Comparison of ENCODE assay signal across 12 cellular contexts in genomic region chr11:46293616-46294015, GRCh38. TPM values are rescaled to one million over a fixed set of nuclear protein-coding genes. Genes with fewer than 3 reads are reported as not detected.
DNase-seq lines count a peak whose midpoint lies in the region; ATAC-seq, FAIRE-seq and TF ChIP-seq lines count a peak whose summit lies in the region.
"Had no signal": no experiment of that assay in that cellular context is flagged by ENCODE, and none has a peak within 500 bp of the region (broad histone marks: within the 10 kb centered on the region; RNA-seq: fewer than 3 reads in every experiment).

No MANE protein-coding gene starts in this region.

- CTCF ChIA-PET in H1 (lab: Charles Lee; ENCODE audit: partially characterized antibody): interaction anchor here (1.5 to 7.7 kb wide), 4 partner anchors 15 to 59 kb away, joined by 4 to 105 read pairs (median 62); partner anchors contain the start of gene CREB3L1
- CTCF ChIA-PET in T-cell (lab: Charles Lee): no interaction called here

- no peaks in the 10 kb centered on the region for H3K9me3 ChIP-seq in NT2/D1 (ENCODE audit: insufficient read depth, low read length)
- H3K9me3 ChIP-seq in H1 (ENCODE audit: insufficient read depth in 2 of 2, low read depth in 1 of 2, low read length in 1 of 2): no peaks in the 10 kb centered on the region
- H3K9me3 ChIP-seq: neutrophil, upper lobe of right lung had no signal

- no peak for FAIRE-seq in H1 (lab: Jason Lieb, UNC)

- H3K27me3 ChIP-seq in NT2/D1 (ENCODE audit: insufficient read depth, insufficient read length) (no peaks in the 10 kb centered on the region), H1 (replicated peaks in 1 of 4; ENCODE audit: control insufficient read depth in 3 of 4, extremely low read depth in 1 of 4, insufficient read depth in 3 of 4, low read length in 3 of 4) (no peaks in the 10 kb centered on the region)

- H3K36me3 Mint-ChIP-seq in T-cell: no peaks in the 10 kb centered on the region

- H2BK5ac ChIP-seq in H1 (ENCODE audit: low read depth, low read length): peak overlapping the region; percentile 84

- no peak for ATAC-seq in HG03469 (IDR thresholded peaks at IDR 0.05; ENCODE audit: unreplicated experiment)
- no peak for ATAC-seq in HG02840 (IDR thresholded peaks at IDR 0.05; ENCODE audit: low FRiP score, unreplicated experiment)
- no peak for ATAC-seq in T-cell (replicated peaks in 1 of 4)
- ATAC-seq: upper lobe of right lung had no signal

- no peak overlapping the region for H2AFZ ChIP-seq in H1 (ENCODE audit: low read length)

- H3K56ac ChIP-seq in H1 (replicated peaks; ENCODE audit: insufficient read length, low read depth, low read length): no peak overlapping the region

- H3K4me1 ChIP-seq in NT2/D1 (ENCODE audit: insufficient read depth, insufficient read length) (peaks cover 45% of the 10 kb centered on the region), H1 (replicated peaks in 1 of 4; ENCODE audit: control insufficient read depth in 3 of 4, insufficient read depth in 4 of 4, low read length in 3 of 4) (peaks cover 28 to 58% (median 43%) of the 10 kb centered on the region in 4 experiments)

- H2BK12ac ChIP-seq in H1 (ENCODE audit: low read depth, low read length): peak overlapping the region; percentile 95

- H3K9ac ChIP-seq in NT2/D1 (ENCODE audit: insufficient read length, low read depth): peak overlapping the region; percentile 93
- 0 out of 7 replicates have a peak overlapping the region, but pooled peaks of 1 of the 4 experiments have one; percentile 4 for H3K9ac ChIP-seq in H1 (replicated peaks in 1 of 4; ENCODE audit: extremely low read depth in 1 of 4, low read depth in 3 of 4, low read length in 3 of 4)

- WGBS in H1 (ENCODE audit: extremely low coverage in 1 of 2, insufficient coverage in 1 of 2, insufficient read length in 1 of 2, insufficient replicate concordance in 2 of 2, low coverage in 1 of 2, low lambda C conversion rate in 2 of 2, missing lambda C conversion rate in 1 of 2), 2 experiments: 94% methylated on average over 8 of the region's 8 CpGs; no CpG with 5 or more reads in 1 of the 2 experiments

- TF ChIP-seq RAD21 in H1 (IDR thresholded peaks at IDR 0.05 in 1 of 2, conservative IDR thresholded peaks at IDR 0.05 in 1 of 2; ENCODE audit: low read depth in 2 of 2, low read length in 2 of 2): no peak

- H3K27ac ChIP-seq in H1 (ENCODE audit: low read depth, low read length): 0 out of 2 replicates have a peak overlapping the region, but pooled peaks have one; percentile 79
- H3K27ac ChIP-seq: neutrophil, upper lobe of right lung had no signal

- no peak overlapping the region; a peak in 1 of 4 replicates for H3K4me2 ChIP-seq in H1 (ENCODE audit: insufficient read depth in 1 of 2, low read depth in 2 of 2, low read length in 2 of 2)

- H3K23ac ChIP-seq in H1 (ENCODE audit: insufficient read length): no peak overlapping the region

- peak overlapping the region; percentile 44 for H2BK120ac ChIP-seq in H1 (replicated peaks; ENCODE audit: low read depth, low read length)

- H3K27me3 Mint-ChIP-seq in T-cell: peaks cover 9 to 17% of the 10 kb centered on the region in 2 donors

- DNase-seq in EH (ENCODE audit: low read depth) (peak; percentile 98), NT2/D1 (ENCODE audit: low read depth, low spot score) (no peak), H1 (ENCODE audit: low read depth in 1 of 2, low spot score in 2 of 2) (no peak), retinal pigment epithelial cell (ENCODE audit: low read depth) (peak; percentile 78), GM13977 (ENCODE audit: low spot score) (no peak), T-cell (no peak)
- DNase-seq: activated effector memory CD4-positive, alpha-beta T cell treated with Interleukin-2 at 50 U/mL for 16 hours; NCI-H187 treated with DMSO at 0.1 percent for 48 hours; upper lobe of right lung had no signal

- H4K91ac ChIP-seq in H1 (replicated peaks; ENCODE audit: insufficient read length, low read length): peak overlapping the region; percentile 63

- H2BK15ac ChIP-seq in H1 (ENCODE audit: low read length): peak overlapping the region; percentile 93

- H3K14ac ChIP-seq in H1 (ENCODE audit: insufficient read length): no peak overlapping the region

- no peak overlapping the region for H3K27ac Mint-ChIP-seq in T-cell

- TF ChIP-seq EP300 in H1 (IDR thresholded peaks at IDR 0.05; ENCODE audit: borderline replicate concordance in 1 of 2, low read depth in 2 of 2, low read length in 2 of 2): no peak

- peak overlapping the region; percentile 62 for H3K4ac ChIP-seq in H1 (replicated peaks; ENCODE audit: insufficient read length, low read depth, low read length)

- TF ChIP-seq POLR2A in H1 (IDR thresholded peaks at IDR 0.05; ENCODE audit: control extremely low read depth in 1 of 2, low read depth in 2 of 2, low read length in 2 of 2): no peak

- H3K23me2 ChIP-seq in H1 (ENCODE audit: low read depth, low read length): peaks cover 14% of the 10 kb centered on the region; the same call in 1 of the 2 replicates

- in situ Hi-C loops in GM13977 (cut with MboI; ENCODE audit: low pct_unique_long_range_greater_than_20kb, low sequenced_read_pairs, unreplicated experiment): no loop called here

- H3K4me3 ChIP-seq in NT2/D1 (ENCODE audit: insufficient read length, low read depth): no peak overlapping the region
- H3K4me3 ChIP-seq in H1 (ENCODE audit: extremely low read depth in 1 of 4, insufficient read depth in 2 of 4, low read depth in 3 of 4, low read length in 4 of 4): no peak overlapping the region
- H3K4me3 ChIP-seq in retinal pigment epithelial cell (ENCODE audit: low read length): no peak overlapping the region
- H3K4me3 ChIP-seq: upper lobe of right lung had no signal

- peak overlapping the region; percentile 62; the same call in 1 of the 2 replicates for H3K18ac ChIP-seq in H1 (ENCODE audit: extremely low read depth, low read length)

- 0 out of 2 replicates have a peak, but pooled peaks cover 4% of the 10 kb centered on the region for H3K79me1 ChIP-seq in H1 (ENCODE audit: low read depth, low read length)

- no peaks in the 10 kb centered on the region for H3K9me3 Mint-ChIP-seq in T-cell

- H4K5ac ChIP-seq in H1 (ENCODE audit: insufficient read length, low read depth, low read length): no peak overlapping the region

- H2AK5ac ChIP-seq in H1 (ENCODE audit: low read depth, low read length): peak overlapping the region; percentile 75

- H4K8ac ChIP-seq in H1 (ENCODE audit: extremely low read depth, insufficient read depth, low read length): no peak overlapping the region

- H3K36me3 ChIP-seq in NT2/D1 (ENCODE audit: insufficient read depth, insufficient read length, low read length) (peaks cover 36% of the 10 kb centered on the region), H1 (ENCODE audit: control insufficient read depth in 2 of 4, insufficient read depth in 4 of 4, low read length in 3 of 4) (no peaks in the 10 kb centered on the region)
- H3K36me3 ChIP-seq: neutrophil, upper lobe of right lung had no signal

- 0 out of 4 replicates have a peak, but pooled peaks cover 0 to 3% of the 10 kb centered on the region in 2 experiments for H3K79me2 ChIP-seq in H1 (ENCODE audit: control insufficient read depth in 1 of 2, insufficient read depth in 2 of 2, low read length in 2 of 2)

- TF ChIP-seq CTCF in H1 (IDR thresholded peaks at IDR 0.05; ENCODE audit: control extremely low read depth in 1 of 3, insufficient read depth in 1 of 3, low read depth in 1 of 3, low read length in 3 of 3) (no peak), retinal pigment epithelial cell (conservative IDR thresholded peaks at IDR 0.05; ENCODE audit: low read depth, low read length) (no peak), GM13977 (IDR thresholded peaks at IDR 0.05; ENCODE audit: extremely low read depth, insufficient read depth, missing control alignments) (no peak)

- peak overlapping the region; percentile 49 for H2BK20ac ChIP-seq in H1 (ENCODE audit: low read length)

- POLR2A ChIA-PET in H1 (lab: Charles Lee; ENCODE audit: partially characterized antibody): interaction anchor here (0.9 to 1.6 kb wide), 7 partner anchors 11 to 57 kb away, joined by 3 to 8 read pairs (median 3); partner anchors contain the start of gene CREB3L1
- POLR2A ChIA-PET in T-cell (lab: Charles Lee): interaction anchor here in 1 of 2 donors (0.8 kb wide), 1 partner anchor 597 kb away, joined by 4 read pairs; no protein-coding TSS in a partner anchor

- peaks cover 6 to 14% (median 10%) of the 10 kb centered on the region in 3 donors for H3K4me1 Mint-ChIP-seq in T-cell

- H4K20me1 ChIP-seq in H1 (replicated peaks in 1 of 2; ENCODE audit: control insufficient read depth in 1 of 2, insufficient read depth in 2 of 2, low read length in 2 of 2): no peaks in the 10 kb centered on the region

- peak overlapping the region in 1 of 3 donors; percentile 43 for H3K4me3 Mint-ChIP-seq in T-cell

TF ChIP-seq in H1, 55 proteins besides CTCF, POLR2A, EP300 and RAD21 (continues in another document):
- no peak for TF ChIP-seq GTF2F1 (IDR thresholded peaks at IDR 0.05; ENCODE audit: borderline replicate concordance, low read depth, low read length)
- TF ChIP-seq TAF7 (optimal IDR thresholded peaks at IDR 0.05; ENCODE audit: borderline replicate concordance, low read depth, low read length): no peak
- TF ChIP-seq JUND (IDR thresholded peaks at IDR 0.05; ENCODE audit: low read length): no peak

RNA-seq across cellular contexts. Expression of gene CREB3L1, which starts 16.2 kb away (rescaled TPM):
- total RNA-seq in H1 (2021; fragmentation: NEBNext Ultra II Directional; extraction: Animal tissue kit (Norgen Biotek cat#: 25700)): 12.7 and 13.7 TPM in 2 replicates
- 4.1 and 6.5 TPM in 2 replicates for polyA plus RNA-seq in H1 (2011; rRNA removed)
- 1.8 TPM for polyA plus RNA-seq in H1 (2011; cell fraction: cytosol; rRNA removed)
- polyA plus RNA-seq in H1 (2011; cell fraction: nucleus; rRNA removed): 5.0 TPM
- polyA plus RNA-seq in H1 (2012, experiment 1 of 2): 10.0 to 16.5 TPM (median 14.4 TPM) in 4 replicates
- 13.8 TPM for polyA plus RNA-seq in H1 (2012, experiment 2 of 2)
- 19.3 TPM for polyA plus RNA-seq in H1 (2013, experiment 1 of 2)
- polyA plus RNA-seq in H1 (2013, experiment 2 of 2): 23.2 TPM
- 2.3 and 5.3 TPM in 2 replicates for polyA minus RNA-seq in H1 (2011; rRNA and poly(A)+ RNA removed)
- polyA minus RNA-seq in H1 (2011; cell fraction: cytosol; rRNA and poly(A)+ RNA removed): 8.2 TPM
- polyA minus RNA-seq in H1 (2011; cell fraction: nucleus; rRNA and poly(A)+ RNA removed): 5.3 TPM
- total RNA-seq in T-cell: under 1 TPM in 3 of 5 donors, not detected in 2; 0.38 to 0.72 (median 0.38) TPM

RNA-seq across cellular contexts. Expression of gene DGKZ, which starts 53.6 kb away (rescaled TPM):
- total RNA-seq in H1 (2021; fragmentation: NEBNext Ultra II Directional; extraction: Animal tissue kit (Norgen Biotek cat#: 25700)): 84.4 and 88.5 TPM in 2 replicates
- 184 and 262 TPM in 2 replicates for polyA plus RNA-seq in H1 (2011; rRNA removed)
- 118 TPM for polyA plus RNA-seq in H1 (2011; cell fraction: cytosol; rRNA removed)
- 335 TPM for polyA plus RNA-seq in H1 (2011; cell fraction: nucleus; rRNA removed)
- polyA plus RNA-seq in H1 (2012, experiment 1 of 2): 56.9 to 93.0 TPM (median 85.7 TPM) in 4 replicates
- polyA plus RNA-seq in H1 (2012, experiment 2 of 2): 72.1 TPM
- polyA plus RNA-seq in H1 (2013, experiment 1 of 2): 92.3 TPM
- polyA plus RNA-seq in H1 (2013, experiment 2 of 2): 81.6 TPM
- polyA minus RNA-seq in H1 (2011; rRNA and poly(A)+ RNA removed): 58.7 and 67.4 TPM in 2 replicates
- polyA minus RNA-seq in H1 (2011; cell fraction: cytosol; rRNA and poly(A)+ RNA removed): 72.8 TPM
- polyA minus RNA-seq in H1 (2011; cell fraction: nucleus; rRNA and poly(A)+ RNA removed): 103 TPM
- 100 to 1,000 TPM; 235 to 318 (median 251) TPM for total RNA-seq in T-cell

Comparison
In these comparisons a context has a peak if more than half of its experiments do, and no peak if none do; other contexts are left out.
1. DNase-seq: peak in EH (single experiment) and retinal pigment epithelial cell (single experiment); none in NT2/D1 (single experiment), H1 (0 of 2), GM13977 (single experiment) and T-cell (0 of 34).